Comparison of ENCODE assay signal across 8 cellular contexts in genomic region chr2:231191896-231192872, GRCh38. TPM values are rescaled to one million over a fixed set of nuclear protein-coding genes. Genes with fewer than 3 reads are reported as not detected.
DNase-seq lines count a peak whose midpoint lies in the region; ATAC-seq and TF ChIP-seq lines count a peak whose summit lies in the region.

No MANE protein-coding gene starts in this region.

- peaks cover 24% of the 10 kb centered on the region for H3K4me1 Mint-ChIP-seq in mesothelial cell of epicardium

- DNase-seq in EL (peak; percentile 83), NCI-H69 (lab: John Stamatoyannopoulos, UW) (peak; percentile 15), dermis microvascular lymphatic vessel endothelial cell (ENCODE audit: low read depth in 2 of 2) (peak; percentile 40 to 78), mesothelial cell of epicardium (ENCODE audit: low spot score in 2 of 2, unreplicated experiment in 2 of 2) (peak; percentile 58 to 74), cerebellar nuclear complex (lab: John Stamatoyannopoulos, UW) (no peak)
- no peak for DNase-seq in central memory CD4-positive, alpha-beta T cell
- DNase-seq in stimulated activated CD4-positive, alpha-beta T cell treated with anti-CD3 and anti-CD28 coated beads, Interleukin-4, amount 100 ng/mL, for 1 hour = no peak

- ATAC-seq in HG03378 (IDR thresholded peaks at IDR 0.05; ENCODE audit: unreplicated experiment) = no peak

- no peak for TF ChIP-seq CTCF in mesothelial cell of epicardium (IDR thresholded peaks at IDR 0.05; ENCODE audit: unreplicated experiment)

- H3K9me3 Mint-ChIP-seq in mesothelial cell of epicardium = peaks cover 3% of the 10 kb centered on the region

- peak overlapping the region; percentile 90 for H3K27ac Mint-ChIP-seq in mesothelial cell of epicardium

- peaks cover 9% of the 10 kb centered on the region for H3K27me3 Mint-ChIP-seq in mesothelial cell of epicardium (ENCODE audit: low read depth)

- no peaks in the 10 kb centered on the region for H3K36me3 Mint-ChIP-seq in mesothelial cell of epicardium

- H3K4me3 Mint-ChIP-seq in mesothelial cell of epicardium = peak overlapping the region; percentile 9

RNA-seq across cellular contexts. Expression of gene ARMC9, which starts 6.2 kb away (rescaled TPM):
- total RNA-seq in dermis microvascular lymphatic vessel endothelial cell (6.0 and 7.2 TPM in 2 replicates), mesothelial cell of epicardium (49.8 to 52.3 TPM (median 51.6 TPM) in 3 replicates)

Comparison
In these comparisons a context has a peak if more than half of its experiments do, and no peak if none do; other contexts are left out.
1. DNase-seq: peak in EL (single experiment), NCI-H69 (single experiment), dermis microvascular lymphatic vessel endothelial cell (2 of 2) and mesothelial cell of epicardium (2 of 2); none in central memory CD4-positive, alpha-beta T cell (single experiment), cerebellar nuclear complex (0 of 2) and stimulated activated CD4-positive, alpha-beta T cell treated with anti-CD3 and anti-CD28 coated beads, Interleukin-4, amount 100 ng/mL, for 1 hour (single experiment).